7 cellular contexts compared by ENCODE assay signal in genomic region chr14:36647827-36648753, GRCh38. TPM values are rescaled to one million over a fixed set of nuclear protein-coding genes. Genes with fewer than 3 reads are reported as not detected.
A peak's percentile ranks its signal among the peaks of the same experiment; 100 is the strongest.
DNase-seq lines count a peak whose midpoint lies in the region; ATAC-seq and TF ChIP-seq lines count a peak whose summit lies in the region.

No MANE protein-coding gene starts in this region.

- H3K14ac ChIP-seq in neuronal stem cell (ENCODE audit: low read length) = peak overlapping the region; percentile 21

- H2BK15ac ChIP-seq in neuronal stem cell (ENCODE audit: low read length) = no peak overlapping the region

- no peaks in the 10 kb centered on the region for H3K79me1 ChIP-seq in neuronal stem cell (ENCODE audit: low read depth, low read length)

- H3K27me3 ChIP-seq in neuronal stem cell (ENCODE audit: control insufficient read depth in 3 of 3, insufficient read depth in 3 of 3, low read depth in 1 of 3, low read length in 3 of 3) = peaks cover 24 to 92% (median 73%) of the 10 kb centered on the region in 3 experiments

- no peak overlapping the region for H4K8ac ChIP-seq in neuronal stem cell (ENCODE audit: low read depth, low read length)

- no peaks in the 10 kb centered on the region for H3K36me3 ChIP-seq in neuronal stem cell (replicated peaks in 1 of 2; ENCODE audit: control insufficient read depth in 2 of 2, insufficient read depth in 2 of 2, low read length in 2 of 2)

- H3K4me1 ChIP-seq in neuronal stem cell (ENCODE audit: control insufficient read depth in 2 of 2, insufficient read depth in 1 of 2, low read depth in 1 of 2, low read length in 2 of 2) = peaks cover 4 to 5% of the 10 kb centered on the region in 2 donors

- no CpG with 5 or more reads among the region's 62 CpGs for WGBS in neuronal stem cell (ENCODE audit: extremely low coverage in 2 of 2, insufficient read length in 2 of 2, insufficient replicate concordance in 1 of 2), 2 donors

- H3K23ac ChIP-seq in neuronal stem cell (ENCODE audit: low read depth, low read length, poor library complexity) = peak overlapping the region; percentile 17

- DNase-seq in HFFc6 (no peak), NCI-H510A treated with DMSO at 0.1 percent for 48 hours (lab: John Stamatoyannopoulos, UW) (peak; percentile 83), erythroblast (lab: John Stamatoyannopoulos, UW) (peak; percentile 57 to 70), neuronal stem cell (ENCODE audit: low spot score) (no peak)

- H2AFZ ChIP-seq in neuronal stem cell (ENCODE audit: low read length) = peak overlapping the region; percentile 95

- no peaks in the 10 kb centered on the region for H3K9me3 Mint-ChIP-seq in HFFc6

- H2BK5ac ChIP-seq in neuronal stem cell (ENCODE audit: low read length) = peak overlapping the region; percentile 22

- no peak for TF ChIP-seq POLR2A in erythroblast (IDR thresholded peaks at IDR 0.05; ENCODE audit: low read length)

- H3K9me3 ChIP-seq in neuronal stem cell (replicated peaks in 1 of 2; ENCODE audit: control insufficient read depth in 2 of 2, insufficient read depth in 1 of 2, low read depth in 1 of 2, low read length in 2 of 2) = no peaks in the 10 kb centered on the region

- H3K4ac ChIP-seq in neuronal stem cell (ENCODE audit: low read length) = no peak overlapping the region

- no peak overlapping the region for H3K27ac Mint-ChIP-seq in HFFc6

- H3K9ac ChIP-seq in neuronal stem cell (ENCODE audit: low read depth, low read length, poor library complexity) = peak overlapping the region; percentile 85

- H3K36me3 Mint-ChIP-seq in HFFc6 (ENCODE audit: low read depth) = no peaks in the 10 kb centered on the region

- no peak overlapping the region for H3K27ac ChIP-seq in neuronal stem cell (replicated peaks; ENCODE audit: low read length)

- peak overlapping the region; percentile 97 for H3K4me2 ChIP-seq in neuronal stem cell (ENCODE audit: insufficient read depth, low read length, poor library complexity, severe bottlenecking)

- no peak overlapping the region for H2AK5ac ChIP-seq in neuronal stem cell (ENCODE audit: low read depth, low read length)

- TF ChIP-seq CTCF in HFFc6 (IDR thresholded peaks at IDR 0.05) = peak; percentile 76

- no peak overlapping the region for H2BK12ac ChIP-seq in neuronal stem cell (ENCODE audit: low read length)

- ATAC-seq in GM21360 (IDR thresholded peaks at IDR 0.05; ENCODE audit: unreplicated experiment) (no peak), HG03460 (IDR thresholded peaks at IDR 0.05; ENCODE audit: unreplicated experiment) (no peak), HG03571 (IDR thresholded peaks at IDR 0.05; ENCODE audit: unreplicated experiment) (no peak)

- H3K4me1 Mint-ChIP-seq in HFFc6 (ENCODE audit: low read depth) = peaks cover 7% of the 10 kb centered on the region

- no peak overlapping the region for H4K91ac ChIP-seq in neuronal stem cell (ENCODE audit: low read depth, low read length, poor library complexity)

- H3K4me3 ChIP-seq in neuronal stem cell (ENCODE audit: low read length in 2 of 2) = peak overlapping the region; percentile 47 to 77

- H3K27me3 Mint-ChIP-seq in HFFc6 (ENCODE audit: insufficient read depth) = peaks cover 43% of the 10 kb centered on the region

- peak overlapping the region; percentile 38 for H3K4me3 Mint-ChIP-seq in HFFc6

- H3K18ac ChIP-seq in neuronal stem cell (ENCODE audit: low read length) = peak overlapping the region; percentile 90

- no peak overlapping the region for H2BK120ac ChIP-seq in neuronal stem cell (ENCODE audit: low read depth, low read length)

RNA-seq across cellular contexts. Expression of gene PAX9, which starts 13.6 kb away (rescaled TPM):
- total RNA-seq in HFFc6 (2021; fragmentation: NEBNext Ultra II Directional; extraction: Animal tissue kit (Norgen Biotek cat#: 25700)) = under 1 TPM in 5 of 6 experiments, not detected in 1; 0.10 to 0.35 (median 0.24) TPM
- polyA plus RNA-seq in neuronal stem cell (2013, experiment 1 of 2) = not detected
- polyA plus RNA-seq in neuronal stem cell (2013, experiment 2 of 2) = 0.03 TPM

Comparison
In these comparisons a context has a peak if more than half of its experiments do, and no peak if none do; other contexts are left out.
1. DNase-seq: peak in NCI-H510A treated with DMSO at 0.1 percent for 48 hours (single experiment) and erythroblast (2 of 2); none in HFFc6 (single experiment) and neuronal stem cell (single experiment).